In the genomic region with DNA sequence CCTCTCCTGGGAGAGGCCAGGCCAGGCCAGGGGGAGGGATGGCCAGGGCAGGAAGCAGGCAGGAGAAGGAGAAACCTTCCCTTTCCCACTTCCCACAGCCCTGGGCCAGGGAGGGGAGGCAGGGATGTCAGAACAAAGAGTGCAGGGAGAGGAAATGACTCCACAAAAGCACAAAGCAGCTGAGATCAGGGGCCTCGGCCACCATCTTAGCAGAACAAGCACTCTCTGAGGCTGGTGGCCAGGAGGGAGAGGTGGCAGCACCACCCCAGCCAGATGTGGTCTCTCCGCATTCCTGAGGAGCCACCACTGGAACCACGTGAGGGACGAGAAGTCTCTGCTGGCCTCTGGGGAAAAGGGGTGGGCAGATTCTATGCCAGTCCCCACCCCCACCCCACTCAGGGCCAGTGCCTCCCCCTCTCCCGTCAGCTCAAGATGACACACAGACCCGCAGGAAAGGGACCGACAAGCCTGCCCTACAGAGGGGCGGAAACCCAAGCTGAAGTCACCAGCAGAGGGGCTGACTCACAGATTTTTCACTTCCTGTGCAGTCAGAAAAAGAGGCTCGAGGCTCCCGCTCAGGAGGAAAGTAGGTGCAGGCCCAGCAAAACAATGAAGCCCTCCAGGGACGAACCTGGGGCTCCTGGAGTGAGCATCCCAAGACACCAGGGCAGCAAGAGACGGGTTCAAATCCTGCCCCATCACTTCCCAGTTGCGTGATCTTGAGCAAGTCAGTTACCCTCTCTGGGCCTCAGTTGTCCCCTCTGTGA, we compare ENCODE assay signal across 8 cellular contexts. TPM values are rescaled to one million over a fixed set of nuclear protein-coding genes. Genes with fewer than 3 reads are reported as not detected.
DNase-seq lines count a peak whose midpoint lies in the region; ATAC-seq and TF ChIP-seq lines count a peak whose summit lies in the region.

No MANE protein-coding gene starts in this region.

- peaks cover 85% of the 10 kb centered on the region for H3K4me1 Mint-ChIP-seq in CD8-positive, alpha-beta T cell (ENCODE audit: low read depth)
- H3K4me1 Mint-ChIP-seq in activated CD4-positive, alpha-beta T cell treated with anti-CD3 and anti-CD28 coated beads, Interleukin-2, amount 10 ng/mL, durations not matched to agents 7 days and 5 days = peaks cover 77% of the 10 kb centered on the region
- peaks cover 34 to 90% (median 80%) of the 10 kb centered on the region in 7 donors for H3K4me1 Mint-ChIP-seq in naive thymus-derived CD4-positive, alpha-beta T cell

- H4K20me1 ChIP-seq in Karpas-422 (ENCODE audit: insufficient read depth, low read depth, low read length) = no peaks in the 10 kb centered on the region

- H3K9ac ChIP-seq in Karpas-422 (ENCODE audit: low read length) = peak overlapping the region; percentile 16
- peak overlapping the region in 3 of 5 donors; percentile 10 to 62 (median 57) for H3K9ac ChIP-seq in subcutaneous abdominal adipose tissue (ENCODE audit: low read length in 5 of 5)

- H3K27me3 Mint-ChIP-seq in CD8-positive, alpha-beta T cell (ENCODE audit: low read depth) = no peaks in the 10 kb centered on the region
- no peaks in the 10 kb centered on the region for H3K27me3 Mint-ChIP-seq in activated CD4-positive, alpha-beta T cell treated with anti-CD3 and anti-CD28 coated beads, Interleukin-2, amount 10 ng/mL, durations not matched to agents 7 days and 5 days
- no peaks in the 10 kb centered on the region for H3K27me3 Mint-ChIP-seq in naive thymus-derived CD4-positive, alpha-beta T cell

- intact Hi-C loops in CD8-positive, alpha-beta T cell (cut with DNase I, micrococcal nuclease) = loop anchor here (1.0 to 2.0 kb wide), 8 partner anchors 14 to 148 kb away; a partner anchor contains a TSS
- intact Hi-C loops in dorsolateral prefrontal cortex (cut with DNase I) = no loop called here
- intact Hi-C loops in naive thymus-derived CD4-positive, alpha-beta T cell (cut with micrococcal nuclease) = loop anchor here (1.0 kb wide), 9 partner anchors 9 to 325 kb away; a partner anchor contains a TSS

- H3K4me3 ChIP-seq in CD8-positive, alpha-beta T cell (ENCODE audit: low read depth, low read length) = peak overlapping the region; percentile 63
- H3K4me3 ChIP-seq in Karpas-422 (ENCODE audit: low read length) = no peak overlapping the region
- peak overlapping the region in 3 of 59 donors; percentile 1 to 21 (median 8) for H3K4me3 ChIP-seq in dorsolateral prefrontal cortex
- H3K4me3 ChIP-seq in naive thymus-derived CD4-positive, alpha-beta T cell (ENCODE audit: low read length) = peak overlapping the region; percentile 84
- H3K4me3 ChIP-seq in subcutaneous abdominal adipose tissue (ENCODE audit: low read depth in 1 of 5, low read length in 5 of 5) = peak overlapping the region; percentile 7 to 46 (median 14)

- peaks cover 88% of the 10 kb centered on the region for H3K4me1 ChIP-seq in CD8-positive, alpha-beta T cell (ENCODE audit: insufficient read depth, low read length)
- peaks cover 17% of the 10 kb centered on the region for H3K4me1 ChIP-seq in Karpas-422 (ENCODE audit: low read length)
- peaks cover 58 to 73% of the 10 kb centered on the region in 2 donors for H3K4me1 ChIP-seq in naive thymus-derived CD4-positive, alpha-beta T cell (ENCODE audit: control insufficient read depth in 2 of 2, insufficient read depth in 2 of 2, low read length in 2 of 2)
- H3K4me1 ChIP-seq in subcutaneous abdominal adipose tissue (ENCODE audit: control insufficient read depth in 5 of 5, insufficient read depth in 5 of 5, low read length in 5 of 5) = peaks cover 20 to 79% (median 73%) of the 10 kb centered on the region in 5 donors

- POLR2A ChIA-PET in CD8-positive, alpha-beta T cell (lab: Charles Lee) = interaction anchor here (0.9 to 5.9 kb wide), 8 partner anchors 18 to 148 kb away, joined by 4 to 72 read pairs (median 6); a partner anchor contains a TSS
- POLR2A ChIA-PET in activated CD4-positive, alpha-beta T cell treated with anti-CD3 and anti-CD28 coated beads, Interleukin-2, amount 10 ng/mL, durations not matched to agents 7 days and 5 days (lab: Charles Lee) = interaction anchor here (0.6 to 1.7 kb wide), 5 partner anchors 20 to 36 kb away, joined by 3 to 9 read pairs (median 4); no protein-coding TSS in a partner anchor
- POLR2A ChIA-PET in naive thymus-derived CD4-positive, alpha-beta T cell (lab: Charles Lee) = interaction anchor here (0.7 to 7.7 kb wide), 14 partner anchors 11 to 148 kb away, joined by 3 to 181 read pairs (median 7); a partner anchor contains a TSS

- H3K27ac Mint-ChIP-seq in CD8-positive, alpha-beta T cell = peak overlapping the region; percentile 96
- peak overlapping the region; percentile 100 for H3K27ac Mint-ChIP-seq in activated CD4-positive, alpha-beta T cell treated with anti-CD3 and anti-CD28 coated beads, Interleukin-2, amount 10 ng/mL, durations not matched to agents 7 days and 5 days
- H3K27ac Mint-ChIP-seq in naive thymus-derived CD4-positive, alpha-beta T cell = peak overlapping the region; percentile 57 to 99 (median 95)

- no peaks in the 10 kb centered on the region for H3K9me2 ChIP-seq in Karpas-422 (replicated peaks; ENCODE audit: insufficient read depth, low read length)

- H3K36me3 Mint-ChIP-seq in CD8-positive, alpha-beta T cell = no peaks in the 10 kb centered on the region
- peaks cover 3% of the 10 kb centered on the region for H3K36me3 Mint-ChIP-seq in activated CD4-positive, alpha-beta T cell treated with anti-CD3 and anti-CD28 coated beads, Interleukin-2, amount 10 ng/mL, durations not matched to agents 7 days and 5 days (ENCODE audit: low read depth)
- H3K36me3 Mint-ChIP-seq in naive thymus-derived CD4-positive, alpha-beta T cell = peaks cover 0 to 5% (median 0%) of the 10 kb centered on the region in 5 donors

- H3K27ac ChIP-seq in CD8-positive, alpha-beta T cell (ENCODE audit: low read depth, low read length) = peak overlapping the region; percentile 64
- H3K27ac ChIP-seq in Karpas-422 (ENCODE audit: low read length) (no peak overlapping the region), dorsolateral prefrontal cortex (peak overlapping the region in 45 of 59 donors; percentile 4 to 82 (median 48)), subcutaneous abdominal adipose tissue (ENCODE audit: low read depth, low read length) (peak overlapping the region; percentile 57)
- peak overlapping the region; percentile 71 for H3K27ac ChIP-seq in naive thymus-derived CD4-positive, alpha-beta T cell (ENCODE audit: low read depth, low read length)

- no peak for TF ChIP-seq CTCF in CD8-positive, alpha-beta T cell (IDR thresholded peaks at IDR 0.05)
- TF ChIP-seq CTCF in dorsolateral prefrontal cortex (IDR thresholded peaks at IDR 0.05 in 54 of 56, conservative IDR thresholded peaks at IDR 0.05 in 2 of 56; ENCODE audit: low read depth in 1 of 56, partially characterized antibody in 56 of 56) = no peak

- H3K36me3 ChIP-seq in CD8-positive, alpha-beta T cell (ENCODE audit: insufficient read depth, low read length) = no peaks in the 10 kb centered on the region
- H3K36me3 ChIP-seq in Karpas-422 (ENCODE audit: insufficient read depth, low read length) (no peaks in the 10 kb centered on the region), subcutaneous abdominal adipose tissue (ENCODE audit: control insufficient read depth in 5 of 5, insufficient read depth in 5 of 5, low read length in 5 of 5) (no peaks in the 10 kb centered on the region)
- no peaks in the 10 kb centered on the region for H3K36me3 ChIP-seq in naive thymus-derived CD4-positive, alpha-beta T cell (ENCODE audit: control insufficient read depth in 2 of 3, insufficient read depth in 3 of 3, low read length in 3 of 3)

- peak overlapping the region; percentile 75 for H3K4me3 Mint-ChIP-seq in CD8-positive, alpha-beta T cell
- peak overlapping the region; percentile 86 for H3K4me3 Mint-ChIP-seq in activated CD4-positive, alpha-beta T cell treated with anti-CD3 and anti-CD28 coated beads, Interleukin-2, amount 10 ng/mL, durations not matched to agents 7 days and 5 days
- H3K4me3 Mint-ChIP-seq in naive thymus-derived CD4-positive, alpha-beta T cell = peak overlapping the region; percentile 73 to 93 (median 83)

- H3K4me2 ChIP-seq in Karpas-422 (ENCODE audit: low read depth, low read length, poor library complexity, severe bottlenecking) = peak overlapping the region; percentile 16

- no peaks in the 10 kb centered on the region for H3K9me3 ChIP-seq in CD8-positive, alpha-beta T cell (ENCODE audit: low read length)
- H3K9me3 ChIP-seq in Karpas-422 (ENCODE audit: low read length) (no peaks in the 10 kb centered on the region), subcutaneous abdominal adipose tissue (ENCODE audit: control insufficient read depth in 5 of 5, low read length in 5 of 5) (no peaks in the 10 kb centered on the region)
- no peaks in the 10 kb centered on the region for H3K9me3 ChIP-seq in naive thymus-derived CD4-positive, alpha-beta T cell (ENCODE audit: control insufficient read depth in 2 of 3, low read length in 3 of 3)

- CTCF ChIA-PET in CD8-positive, alpha-beta T cell (lab: Charles Lee) = interaction anchor here (1.0 to 8.8 kb wide), 16 partner anchors 12 to 148 kb away, joined by 3 to 82 read pairs (median 8); a partner anchor contains a TSS
- CTCF ChIA-PET in activated CD4-positive, alpha-beta T cell treated with anti-CD3 and anti-CD28 coated beads, Interleukin-2, amount 10 ng/mL, durations not matched to agents 7 days and 5 days (lab: Charles Lee) = interaction anchor here (1.0 to 3.9 kb wide), 15 partner anchors 9 to 178 kb away, joined by 3 to 26 read pairs (median 5); a partner anchor contains a TSS
- CTCF ChIA-PET in naive thymus-derived CD4-positive, alpha-beta T cell (lab: Charles Lee) = interaction anchor here (0.7 to 5.3 kb wide), 10 partner anchors 14 to 172 kb away, joined by 3 to 58 read pairs (median 7); a partner anchor contains a TSS

- H3K9me3 Mint-ChIP-seq in CD8-positive, alpha-beta T cell = no peaks in the 10 kb centered on the region
- no peaks in the 10 kb centered on the region for H3K9me3 Mint-ChIP-seq in activated CD4-positive, alpha-beta T cell treated with anti-CD3 and anti-CD28 coated beads, Interleukin-2, amount 10 ng/mL, durations not matched to agents 7 days and 5 days
- peaks cover 0 to 4% (median 0%) of the 10 kb centered on the region in 11 donors for H3K9me3 Mint-ChIP-seq in naive thymus-derived CD4-positive, alpha-beta T cell

- H2AFZ ChIP-seq in Karpas-422 (ENCODE audit: low read length) = no peak overlapping the region

- peak; percentile 59 to 89 (median 84) for DNase-seq in CD8-positive, alpha-beta T cell
- DNase-seq in Karpas-422 (peak; percentile 74), dorsolateral prefrontal cortex (peak in 1 of 10 donors; percentile 30), DMS53 (lab: John Stamatoyannopoulos, UW) (no peak)
- peak; percentile 89 for DNase-seq in activated CD4-positive, alpha-beta T cell treated with anti-CD3 and anti-CD28 coated beads, Interleukin-2, amount 10 ng/mL, durations not matched to agents 7 days and 5 days
- peak; percentile 43 to 84 (median 73) for DNase-seq in naive thymus-derived CD4-positive, alpha-beta T cell

- peak; percentile 83 for ATAC-seq in CD8-positive, alpha-beta T cell
- peak; percentile 74 for ATAC-seq in GM21528 (IDR thresholded peaks at IDR 0.05; ENCODE audit: low FRiP score, unreplicated experiment)
- ATAC-seq in naive thymus-derived CD4-positive, alpha-beta T cell = peak; percentile 86

- H3K27me3 ChIP-seq in CD8-positive, alpha-beta T cell (ENCODE audit: insufficient read depth, low read length) = no peaks in the 10 kb centered on the region
- no peaks in the 10 kb centered on the region for H3K27me3 ChIP-seq in Karpas-422 (ENCODE audit: low read length)
- H3K27me3 ChIP-seq in dorsolateral prefrontal cortex = no peaks in the 10 kb centered on the region
- H3K27me3 ChIP-seq in naive thymus-derived CD4-positive, alpha-beta T cell (ENCODE audit: control insufficient read depth in 2 of 2, insufficient read depth in 2 of 2, low read length in 2 of 2) = no peaks in the 10 kb centered on the region
- H3K27me3 ChIP-seq in subcutaneous abdominal adipose tissue (ENCODE audit: control insufficient read depth in 5 of 5, insufficient read depth in 4 of 5, low read length in 5 of 5) = no peaks in the 10 kb centered on the region

- no peaks in the 10 kb centered on the region for H3K79me2 ChIP-seq in Karpas-422 (ENCODE audit: low read length)

RNA-seq across cellular contexts. Expression of a gene that starts 24.1 kb away (rescaled TPM):
- 1 to 10 TPM; 1.0 to 1.3 TPM for total RNA-seq in CD8-positive, alpha-beta T cell
- total RNA-seq in Karpas-422 (2014; rRNA removed; shearing (Covaris generic); ENCODE audit: low replicate concordance) = 0.58 TPM in 1 of 2 replicates, not detected in the other
- 1 to 10 TPM; 4.3 to 5.9 TPM for total RNA-seq in activated CD4-positive, alpha-beta T cell treated with anti-CD3 and anti-CD28 coated beads, Interleukin-2, amount 10 ng/mL, durations not matched to agents 7 days and 5 days
- 100 to 1,000 TPM in 1 of 120 experiments, 10 to 100 TPM in 119; 16.8 to 112 (median 40.4) TPM for total RNA-seq in dorsolateral prefrontal cortex
- 1 to 10 TPM; 1.3 to 3.2 (median 1.6) TPM for total RNA-seq in naive thymus-derived CD4-positive, alpha-beta T cell
- polyA plus RNA-seq in naive thymus-derived CD4-positive, alpha-beta T cell = 1 to 10 TPM in 1 of 2 donors, under 1 TPM in 1; 0.94 to 1.3 TPM

RNA-seq across cellular contexts. Expression of a gene that starts 30.0 kb away (rescaled TPM):
- total RNA-seq in CD8-positive, alpha-beta T cell = 100 to 1,000 TPM in 1 of 2 experiments, 10 to 100 TPM in 1; 92.6 to 107 TPM
- total RNA-seq in Karpas-422 (2014; rRNA removed; shearing (Covaris generic); ENCODE audit: low replicate concordance) = not detected in 2 replicates
- 10 to 100 TPM; 20.4 to 21.7 TPM for total RNA-seq in activated CD4-positive, alpha-beta T cell treated with anti-CD3 and anti-CD28 coated beads, Interleukin-2, amount 10 ng/mL, durations not matched to agents 7 days and 5 days
- 10 to 100 TPM; 15.3 to 36.0 (median 21.7) TPM for total RNA-seq in dorsolateral prefrontal cortex
- 10 to 100 TPM; 20.5 to 57.1 (median 28.2) TPM for total RNA-seq in naive thymus-derived CD4-positive, alpha-beta T cell
- polyA plus RNA-seq in naive thymus-derived CD4-positive, alpha-beta T cell = 1 to 10 TPM; 1.1 to 2.7 TPM

Comparison
In these comparisons a context has a peak if more than half of its experiments do, and no peak if none do; other contexts are left out.
1. RNA of a gene that starts 30.0 kb away (total RNA-seq): 92.6 to 107 TPM in CD8-positive, alpha-beta T cell, 20.5 to 57.1 TPM in naive thymus-derived CD4-positive, alpha-beta T cell, 15.3 to 36.0 TPM in dorsolateral prefrontal cortex and 20.4 to 21.7 TPM in activated CD4-positive, alpha-beta T cell treated with anti-CD3 and anti-CD28 coated beads, Interleukin-2, amount 10 ng/mL, durations not matched to agents 7 days and 5 days; not detected in Karpas-422; every median in the first group is over 10 times any median in the second.
2. intact Hi-C loops: an anchor here in CD8-positive, alpha-beta T cell (1.0 to 2.0 kb wide) and naive thymus-derived CD4-positive, alpha-beta T cell (1.0 kb wide); none called in dorsolateral prefrontal cortex.
3. Peak in every context shown above with its lines, with median percentiles within 50 percentile points of each other: ATAC-seq, H3K27ac Mint-ChIP-seq and H3K4me3 Mint-ChIP-seq.